ENCODE assay signal across 20 cellular contexts in the genomic region with DNA sequence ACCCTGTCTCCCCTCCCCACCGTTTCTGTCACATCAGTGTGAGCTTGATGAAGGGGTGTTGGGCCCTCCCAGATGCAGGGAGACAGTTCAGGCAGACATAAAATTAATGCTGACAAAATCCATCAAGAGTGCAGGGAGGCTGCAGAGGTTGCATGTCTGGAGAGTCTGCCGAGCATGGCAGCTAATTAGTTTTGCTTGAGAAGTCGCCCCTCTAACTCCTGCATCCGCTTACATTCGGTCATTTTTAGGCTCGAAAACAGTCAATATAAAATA.
"Had no signal": no experiment of that assay in that cellular context is flagged by ENCODE, and none has a peak within 500 bp of the region (broad histone marks: within the 10 kb centered on the region; RNA-seq: fewer than 3 reads in every experiment).

No MANE protein-coding gene starts in this region.

- H3K36me3 Mint-ChIP-seq: activated naive CD4-positive, alpha-beta T cell treated with anti-CD3 and anti-CD28 coated beads, Interleukin-2, amount 10 ng/mL, durations not matched to agents 7 days and 5 days had no signal

- H3K27ac Mint-ChIP-seq: activated CD8-positive, alpha-beta T cell treated with anti-CD3 and anti-CD28 coated beads for 36 hours; activated naive CD4-positive, alpha-beta T cell treated with anti-CD3 and anti-CD28 coated beads, Interleukin-2, amount 10 ng/mL, durations not matched to agents 7 days and 5 days; activated naive CD8-positive, alpha-beta T cell treated with anti-CD3 and anti-CD28 coated beads for 36 hours; activated T-helper 2 cell treated with anti-CD3 and anti-CD28 coated beads, Interferon-gamma antibody, Interleukin-2, Interleukin-4, amounts not matched to agents 10 μg/mL and 5 μg/mL and 100 μg/mL, durations not matched to agents 14 hours and 24 hours and 36 hours; T-helper 1 cell treated with Interleukin-12 subunit alpha and Interleukin-12 subunit beta and Interleukin-4 antibody, amounts not matched to agents 30 μg/mL and 1 μg/mL, for 36 hours had no signal

- H3K27me3 Mint-ChIP-seq: activated CD8-positive, alpha-beta T cell treated with anti-CD3 and anti-CD28 coated beads for 36 hours; activated naive CD8-positive, alpha-beta T cell treated with anti-CD3 and anti-CD28 coated beads for 36 hours had no signal

- H3K9me3 ChIP-seq: SJSA1 had no signal

- H3K9me3 Mint-ChIP-seq: activated naive CD4-positive, alpha-beta T cell treated with anti-CD3 and anti-CD28 coated beads, Interleukin-2, amount 10 ng/mL, durations not matched to agents 7 days and 5 days had no signal

- ATAC-seq: activated CD4-positive, CD25-positive, alpha-beta regulatory T cell treated with anti-CD3 and anti-CD28 coated beads, Interleukin-2, amount 50 U/mL, for 24 hours had no signal

- H3K4me3 Mint-ChIP-seq: activated CD8-positive, alpha-beta T cell treated with anti-CD3 and anti-CD28 coated beads for 36 hours; activated naive CD4-positive, alpha-beta T cell treated with anti-CD3 and anti-CD28 coated beads, Interleukin-2, amount 10 ng/mL, durations not matched to agents 7 days and 5 days; activated naive CD8-positive, alpha-beta T cell treated with anti-CD3 and anti-CD28 coated beads for 36 hours; activated T-cell treated with anti-CD3 and anti-CD28 coated beads, Interleukin-2, amount 50 U/mL, for 72 hours; T-helper 1 cell treated with Interleukin-12 subunit alpha and Interleukin-12 subunit beta and Interleukin-4 antibody, amounts not matched to agents 30 μg/mL and 1 μg/mL, for 36 hours had no signal

- DNase-seq: activated CD4-positive, alpha-beta T cell treated with anti-CD3 and anti-CD28 coated beads for 4 hours; activated CD8-positive, alpha-beta memory T cell treated with anti-CD3 and anti-CD28 coated beads, Interleukin-2, amount 50 U/mL, for 4 hours; activated CD8-positive, alpha-beta T cell treated with anti-CD3 and anti-CD28 coated beads for 36 hours; activated gamma-delta T cell treated with Interleukin-2 at 50 U/mL for 16 hours; activated naive CD4-positive, alpha-beta T cell treated with anti-CD3 and anti-CD28 coated beads, Interleukin-2, amount 10 ng/mL, durations not matched to agents 7 days and 5 days; activated naive CD8-positive, alpha-beta T cell treated with anti-CD3 and anti-CD28 coated beads for 36 hours; activated T-cell treated with anti-CD3 and anti-CD28 coated beads, Interleukin-2, amount 50 U/mL, for 72 hours; MM.1S; NCI-H1105; NCI-H1436; NCI-H1694 treated with DMSO at 0.1 percent for 48 hours; NCI-H2029 treated with DMSO at 0.1 percent for 48 hours; NCI-H510A treated with DMSO at 0.1 percent for 48 hours; NCI-H69; NK-92 treated with Interleukin-12 subunit alpha and Interleukin-12 subunit beta, amount 100 ng/mL, for 24 hours; SHP77 had no signal

- H3K4me3 ChIP-seq: SJSA1 had no signal

- H3K36me3 ChIP-seq: SJSA1 had no signal

- H3K4me1 ChIP-seq: SJSA1 had no signal

- H3K27me3 ChIP-seq: SJSA1 had no signal

- H3K27ac ChIP-seq: SJSA1 had no signal
